ENCODE assay signal across 13 cellular contexts in the genomic region with DNA sequence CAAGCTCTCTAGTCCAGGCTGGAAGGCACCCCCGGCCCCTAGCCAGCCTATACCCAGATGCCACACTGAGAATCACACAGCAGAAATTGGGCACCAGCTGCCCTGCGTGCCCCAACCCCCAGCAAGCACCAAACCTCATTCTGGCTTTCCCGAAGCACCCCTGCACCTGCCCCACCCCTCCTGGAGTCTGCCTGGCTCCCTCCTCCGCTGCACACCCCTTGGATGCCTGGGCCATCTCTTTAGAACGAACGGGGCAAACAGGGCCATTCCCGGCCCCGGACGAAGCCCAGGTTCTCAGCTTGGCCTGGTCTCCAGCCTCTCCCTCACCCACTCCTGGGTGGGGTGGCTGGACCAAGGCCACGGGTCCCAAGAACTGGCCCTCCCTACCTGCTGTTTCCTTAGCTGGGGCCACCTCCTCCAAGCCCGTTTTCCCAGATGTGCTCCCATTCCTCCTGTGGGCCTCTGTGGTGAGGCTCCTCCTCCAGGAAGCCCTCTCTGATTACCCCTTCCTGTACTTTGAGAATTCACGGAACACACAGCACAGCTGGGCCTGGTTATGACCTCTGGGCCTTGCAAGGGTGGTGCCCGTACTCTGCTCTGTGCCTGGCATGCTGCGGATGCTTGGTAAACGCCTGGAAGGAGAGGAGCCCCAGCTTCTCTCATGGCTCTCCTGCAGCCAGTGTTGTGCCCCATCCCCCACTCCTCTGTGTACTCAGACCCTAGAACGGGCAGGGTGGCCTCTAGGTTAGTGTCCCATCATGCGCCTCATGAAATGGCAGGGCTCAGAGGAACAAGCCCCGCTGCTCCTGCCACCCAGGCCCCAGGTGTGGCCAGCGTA. TPM values are rescaled to one million over a fixed set of nuclear protein-coding genes. Genes with fewer than 3 reads are reported as not detected.
DNase-seq lines count a peak whose midpoint lies in the region; ATAC-seq and TF ChIP-seq lines count a peak whose summit lies in the region.
"Had no signal": no experiment of that assay in that cellular context is flagged by ENCODE, and none has a peak within 500 bp of the region (broad histone marks: within the 10 kb centered on the region; RNA-seq: fewer than 3 reads in every experiment).

No MANE protein-coding gene starts in this region.

- TF ChIP-seq CTCF in HEK293 (tag by site-specific recombination; IDR thresholded peaks at IDR 0.05) (no peak), mammary epithelial cell (conservative IDR thresholded peaks at IDR 0.05 in 1 of 2, IDR thresholded peaks at IDR 0.05 in 1 of 2; ENCODE audit: extremely low read depth in 1 of 2, insufficient read depth in 1 of 2, low read depth in 1 of 2, low read length in 2 of 2) (no peak), right lobe of liver (IDR thresholded peaks at IDR 0.05) (no peak), stomach (IDR thresholded peaks at IDR 0.05) (no peak)

- intact Hi-C loops in mammary epithelial cell (cut with micrococcal nuclease) (no loop called here), right lobe of liver (cut with DNase I) (no loop called here), stomach (cut with DNase I; ENCODE audit: low total_unique reads) (loop anchor here (10.0 kb wide), 1 partner anchor 80 kb away; no protein-coding TSS in a partner anchor)

- no peak overlapping the region for H2AFZ ChIP-seq in mammary epithelial cell (ENCODE audit: low read depth, low read length)

- H3K27me3 ChIP-seq in mammary epithelial cell (ENCODE audit: insufficient read depth, low read length) (no peaks in the 10 kb centered on the region), right lobe of liver (no peaks in the 10 kb centered on the region), stomach (no peaks in the 10 kb centered on the region)
- H3K27me3 ChIP-seq: brain microvascular endothelial cell, thyroid gland had no signal

- ATAC-seq in right lobe of liver = no peak
- ATAC-seq: activated CD8-positive, alpha-beta T cell treated with anti-CD3 and anti-CD28 coated beads, Interleukin-2, amount 10 ng/mL, durations not matched to agents 7 days and 5 days; CD8-positive, alpha-beta T cell had no signal

- WGBS in mammary epithelial cell (ENCODE audit: low coverage, missing lambda C conversion rate) = 79% methylated on average over 14 of the region's 19 CpGs
- 33% methylated on average over 10 of the region's 19 CpGs for WGBS in right lobe of liver (ENCODE audit: insufficient coverage, low coverage, low lambda C conversion rate, missing lambda C conversion rate)
- 73 to 79% (median 75%) methylated on average over 13 to 19 of the region's 19 CpGs for WGBS in stomach, 5 donors

- dilution Hi-C loops in mammary epithelial cell (cut with HindIII; ENCODE audit: low sequenced_read_pairs) = no loop called here

- no TSS peak for BruUV-seq in mammary epithelial cell (replicated peaks; lab: Mats Ljungman, UMichigan)

- H3K4me1 ChIP-seq in HEK293 (ENCODE audit: control insufficient read depth, insufficient read depth, low read length) = peaks cover 16% of the 10 kb centered on the region
- H3K4me1 ChIP-seq in mammary epithelial cell (ENCODE audit: insufficient read depth, low read length) = peaks cover 33% of the 10 kb centered on the region
- H3K4me1 ChIP-seq in right lobe of liver = peaks cover 0 to 96% (median 47%) of the 10 kb centered on the region in 4 donors
- H3K4me1 ChIP-seq in stomach = peaks cover 49 to 76% (median 68%) of the 10 kb centered on the region in 4 donors

- CTCF ChIA-PET in HEK293 (lab: Yijun Ruan, JAX) = interaction anchor here (0.9 to 1.3 kb wide), 4 partner anchors 11 to 36 kb away, joined by 3 to 4 read pairs (median 3); no protein-coding TSS in a partner anchor
- CTCF ChIA-PET in mammary epithelial cell (lab: Charles Lee; ENCODE audit: low non-redundant PET) = no interaction called here

- no peak for TF ChIP-seq POLR2A in right lobe of liver (IDR thresholded peaks at IDR 0.05)
- TF ChIP-seq POLR2A in stomach (IDR thresholded peaks at IDR 0.05) = no peak

- no peak for TF ChIP-seq EP300 in stomach (IDR thresholded peaks at IDR 0.05)

- no peaks in the 10 kb centered on the region for H3K79me2 ChIP-seq in mammary epithelial cell (ENCODE audit: insufficient read depth, low read length)

- no peak overlapping the region for H3K9ac ChIP-seq in mammary epithelial cell (ENCODE audit: insufficient read depth, low read length)

- H3K4me2 ChIP-seq in mammary epithelial cell (ENCODE audit: insufficient read depth, low read depth, low read length) = peak overlapping the region; percentile 55

- in situ Hi-C loops in mammary epithelial cell (cut with MboI; ENCODE audit: low sequenced_read_pairs in 2 of 2) = no loop called here

- POLR2A ChIA-PET in HEK293 (lab: Yijun Ruan, JAX) = interaction anchor here (1.1 to 1.9 kb wide), 2 partner anchors 9 to 92 kb away, joined by 3 to 7 read pairs; a partner anchor contains a TSS

- H3K9me3 ChIP-seq in HEK293 (ENCODE audit: control insufficient read depth, insufficient read depth, low read depth, low read length) (no peaks in the 10 kb centered on the region), mammary epithelial cell (replicated peaks; ENCODE audit: insufficient read depth, low read length) (no peaks in the 10 kb centered on the region), right lobe of liver (no peaks in the 10 kb centered on the region), stomach (no peaks in the 10 kb centered on the region)
- H3K9me3 ChIP-seq: thyroid gland had no signal

- DNase-seq in mammary epithelial cell = no peak
- peak in 2 of 3 donors; percentile 25 to 53 for DNase-seq in right lobe of liver
- DNase-seq in stomach = no peak
- no peak for DNase-seq in ureter (ENCODE audit: low spot score)
- DNase-seq in GOT3 (lab: John Stamatoyannopoulos, UW) = no peak
- DNase-seq in EL = no peak
- DNase-seq: activated CD8-positive, alpha-beta T cell treated with anti-CD3 and anti-CD28 coated beads, Interleukin-2, amount 10 ng/mL, durations not matched to agents 7 days and 5 days; CD8-positive, alpha-beta T cell; effector CD4-positive, alpha-beta T cell; SIG-M5 had no signal

- H3K27ac ChIP-seq in HEK293 (ENCODE audit: extremely low read depth, low read depth, low read length) (no peak overlapping the region), mammary epithelial cell (ENCODE audit: insufficient read depth, low read depth, low read length) (no peak overlapping the region), right lobe of liver (peak overlapping the region; percentile 14 to 66 (median 51)), stomach (peak overlapping the region in 4 of 5 donors; percentile 5 to 64 (median 32))
- H3K27ac ChIP-seq: brain microvascular endothelial cell had no signal

- H4K20me1 ChIP-seq in mammary epithelial cell (ENCODE audit: insufficient read depth, low read length) = no peaks in the 10 kb centered on the region

- H3K4me3 ChIP-seq in HEK293 (ENCODE audit: low read depth, low read length) (no peak overlapping the region), mammary epithelial cell (replicated peaks in 1 of 3; ENCODE audit: insufficient read depth in 1 of 3, low read depth in 2 of 3, low read length in 3 of 3) (no peak overlapping the region), right lobe of liver (no peak overlapping the region), stomach (no peak overlapping the region)
- H3K4me3 ChIP-seq: thyroid gland had no signal

- no peaks in the 10 kb centered on the region for H3K36me3 ChIP-seq in HEK293 (ENCODE audit: control insufficient read depth in 2 of 2, insufficient read depth in 1 of 2, low read length in 2 of 2)
- H3K36me3 ChIP-seq in mammary epithelial cell (ENCODE audit: insufficient read depth, low read length) = no peaks in the 10 kb centered on the region
- no peaks in the 10 kb centered on the region for H3K36me3 ChIP-seq in right lobe of liver
- H3K36me3 ChIP-seq in stomach = peaks cover 0 to 13% (median 0%) of the 10 kb centered on the region in 4 donors
- H3K36me3 ChIP-seq: brain microvascular endothelial cell, thyroid gland had no signal

TF ChIP-seq in HEK293, 187 proteins besides CTCF, POLR2A, EP300 and RAD21 (continues in another document):
- TF ChIP-seq ZNF624 (tag by site-specific recombination; IDR thresholded peaks at IDR 0.05) = no peak
- 0 out of 2 replicates have a peak, but pooled peaks have one; percentile 19 for TF ChIP-seq IKZF3 (tag by site-specific recombination; IDR thresholded peaks at IDR 0.05)
- TF ChIP-seq ZNF354C (tag by site-specific recombination; IDR thresholded peaks at IDR 0.05; ENCODE audit: borderline replicate concordance, low read depth) = no peak
- peak; percentile 38; the same call in 1 of the 2 replicates for TF ChIP-seq GLIS2 (tag by site-specific recombination; IDR thresholded peaks at IDR 0.05)
- TF ChIP-seq ZBTB7A (tag by site-specific recombination; IDR thresholded peaks at IDR 0.05; ENCODE audit: low read depth) = no peak
- no peak for TF ChIP-seq HOXD13 (CRISPR knock-in tag; IDR thresholded peaks at IDR 0.05; ENCODE audit: borderline replicate concordance)
- TF ChIP-seq ZNF132 (tag by site-specific recombination; IDR thresholded peaks at IDR 0.05; ENCODE audit: borderline replicate concordance) = no peak
- TF ChIP-seq, protein P1, sequence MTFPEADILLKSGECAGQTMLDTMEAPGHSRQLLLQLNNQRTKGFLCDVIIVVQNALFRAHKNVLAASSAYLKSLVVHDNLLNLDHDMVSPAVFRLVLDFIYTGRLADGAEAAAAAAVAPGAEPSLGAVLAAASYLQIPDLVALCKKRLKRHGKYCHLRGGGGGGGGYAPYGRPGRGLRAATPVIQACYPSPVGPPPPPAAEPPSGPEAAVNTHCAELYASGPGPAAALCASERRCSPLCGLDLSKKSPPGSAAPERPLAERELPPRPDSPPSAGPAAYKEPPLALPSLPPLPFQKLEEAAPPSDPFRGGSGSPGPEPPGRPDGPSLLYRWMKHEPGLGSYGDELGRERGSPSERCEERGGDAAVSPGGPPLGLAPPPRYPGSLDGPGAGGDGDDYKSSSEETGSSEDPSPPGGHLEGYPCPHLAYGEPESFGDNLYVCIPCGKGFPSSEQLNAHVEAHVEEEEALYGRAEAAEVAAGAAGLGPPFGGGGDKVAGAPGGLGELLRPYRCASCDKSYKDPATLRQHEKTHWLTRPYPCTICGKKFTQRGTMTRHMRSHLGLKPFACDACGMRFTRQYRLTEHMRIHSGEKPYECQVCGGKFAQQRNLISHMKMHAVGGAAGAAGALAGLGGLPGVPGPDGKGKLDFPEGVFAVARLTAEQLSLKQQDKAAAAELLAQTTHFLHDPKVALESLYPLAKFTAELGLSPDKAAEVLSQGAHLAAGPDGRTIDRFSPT (tag by site-specific recombination; IDR thresholded peaks at IDR 0.05) = peak; percentile 86

RNA-seq across cellular contexts. Expression of a gene that starts 21.4 kb away (rescaled TPM):
- total RNA-seq in mammary epithelial cell (10 to 100 TPM; 39.5 to 50.0 TPM), right lobe of liver (10 to 100 TPM; 15.0 to 32.3 (median 27.1) TPM), stomach (10 to 100 TPM in 4 of 5 donors, 1 to 10 TPM in 1; 4.7 to 40.9 (median 19.4) TPM), ureter (31.3 TPM)
- polyA plus RNA-seq in mammary epithelial cell (18.8 TPM), stomach (10 to 100 TPM; 13.8 to 29.9 (median 16.5) TPM)
- 7.5 TPM for polyA minus RNA-seq in mammary epithelial cell

Comparison
In these comparisons a context has a peak if more than half of its experiments do, and no peak if none do; other contexts are left out.
1. H3K27ac ChIP-seq: peak in right lobe of liver (3 of 3) and stomach (4 of 5); none in HEK293 (single experiment) and mammary epithelial cell (single experiment).
2. DNase-seq: peak in right lobe of liver (2 of 3); none in mammary epithelial cell (single experiment), stomach (single experiment), ureter (single experiment), GOT3 (single experiment) and EL (single experiment).